In the genomic region with DNA sequence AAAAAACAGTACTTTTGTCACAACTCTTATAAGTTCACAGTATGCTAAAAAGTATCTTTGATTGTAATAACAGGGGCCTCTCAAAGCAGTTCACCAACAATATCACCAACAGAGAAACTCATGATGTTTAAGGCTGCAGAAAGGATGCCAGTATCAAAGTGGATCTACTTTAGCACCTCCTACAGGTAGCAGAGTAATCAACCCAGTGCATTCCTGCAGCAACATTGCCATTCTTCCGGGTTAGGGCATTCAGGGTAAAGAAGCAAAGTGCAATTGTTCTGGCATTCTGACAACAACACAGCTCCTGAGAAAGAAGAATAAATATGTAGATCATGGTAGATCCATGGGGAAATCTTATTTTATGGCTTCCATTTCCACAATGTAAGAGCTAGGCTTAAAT, we compare ENCODE assay signal across 2 cellular contexts.
TF ChIP-seq lines count a peak whose summit lies in the region.

No MANE protein-coding gene starts in this region.

TF ChIP-seq in H1, 55 proteins besides CTCF, POLR2A, EP300 and RAD21:
- TF ChIP-seq GTF2F1 (IDR thresholded peaks at IDR 0.05; ENCODE audit: borderline replicate concordance, low read depth, low read length) = no peak
- peak; percentile 74 for TF ChIP-seq TEAD4 (IDR thresholded peaks at IDR 0.05; ENCODE audit: low read depth, low read length)

TF ChIP-seq in liver, 16 proteins besides CTCF, POLR2A, EP300 and RAD21:
- TF ChIP-seq FOXA2 (IDR thresholded peaks at IDR 0.05) (peak; percentile 18), RXRA (IDR thresholded peaks at IDR 0.05) (peak; percentile 74 to 88), TAF1 (conservative IDR thresholded peaks at IDR 0.05) (no peak), REST (IDR thresholded peaks at IDR 0.05) (no peak), MAX (IDR thresholded peaks at IDR 0.05) (no peak), JUND (IDR thresholded peaks at IDR 0.05) (no peak), HNF4G (IDR thresholded peaks at IDR 0.05) (peak; percentile 30), HNF4A (conservative IDR thresholded peaks at IDR 0.05) (peak; percentile 67 to 82), SP1 (IDR thresholded peaks at IDR 0.05) (peak; percentile 12)
